Comparison of ENCODE assay signal across 23 cellular contexts in the genomic region with DNA sequence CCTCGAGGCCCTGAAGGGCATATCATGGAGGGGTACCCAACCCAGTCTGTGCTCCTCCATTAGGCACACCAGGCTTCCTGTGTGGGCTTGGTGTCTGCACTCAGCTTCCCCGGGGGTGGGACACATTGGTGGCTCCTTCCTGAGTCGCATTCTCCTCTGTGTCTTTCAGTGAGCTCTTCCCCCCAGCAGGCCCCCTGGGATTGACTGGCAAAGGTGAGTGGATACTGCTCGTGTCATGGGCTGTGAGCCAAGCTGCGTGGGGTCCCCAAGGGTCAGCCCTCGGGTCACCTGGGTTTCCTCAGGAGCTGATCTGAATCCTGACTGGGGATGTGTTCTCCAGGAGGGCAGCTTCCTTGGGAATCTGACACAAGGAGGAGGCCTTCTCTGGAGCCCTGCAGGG.
DNase-seq lines count a peak whose midpoint lies in the region; ATAC-seq and TF ChIP-seq lines count a peak whose summit lies in the region.
"Had no signal": no experiment of that assay in that cellular context is flagged by ENCODE, and none has a peak within 500 bp of the region (broad histone marks: within the 10 kb centered on the region; RNA-seq: fewer than 3 reads in every experiment).

No MANE protein-coding gene starts in this region.

- ATAC-seq in heart right ventricle (no peak), upper lobe of right lung (no peak)
- ATAC-seq: GM23338, PC-3 had no signal

- H3K4me1 ChIP-seq in heart right ventricle, result no peaks in the 10 kb centered on the region
- H3K4me1 ChIP-seq in osteoblast (ENCODE audit: insufficient read depth, low read length), result no peaks in the 10 kb centered on the region
- H3K4me1 ChIP-seq in upper lobe of right lung, result no peaks in the 10 kb centered on the region

- H3K9me3 ChIP-seq in heart right ventricle (peaks cover 0 to 95% (median 0%) of the 10 kb centered on the region in 11 donors), osteoblast (ENCODE audit: low read depth, low read length) (no peaks in the 10 kb centered on the region), upper lobe of right lung (no peaks in the 10 kb centered on the region)
- H3K9me3 ChIP-seq: MG63 had no signal

- no peaks in the 10 kb centered on the region for H3K4me1 Mint-ChIP-seq in chondrocyte (ENCODE audit: low read depth)
- H3K4me1 Mint-ChIP-seq: CD4-positive, CD25-positive, alpha-beta regulatory T cell; GM23338; H9 had no signal

- no peak overlapping the region for H3K4me3 ChIP-seq in heart right ventricle
- no peak overlapping the region for H3K4me3 ChIP-seq in osteoblast (ENCODE audit: insufficient read depth, low read length)
- no peak overlapping the region for H3K4me3 ChIP-seq in upper lobe of right lung
- H3K4me3 ChIP-seq: GM23338, MG63 had no signal

- no peaks in the 10 kb centered on the region for H3K27me3 ChIP-seq in heart right ventricle
- no peaks in the 10 kb centered on the region for H3K27me3 ChIP-seq in osteoblast (ENCODE audit: insufficient read depth, low read length)
- H3K27me3 ChIP-seq in upper lobe of right lung, result no peaks in the 10 kb centered on the region
- H3K27me3 ChIP-seq: MG63 had no signal

- no peak overlapping the region for H3K27ac ChIP-seq in heart right ventricle
- no peak overlapping the region for H3K27ac ChIP-seq in osteoblast (ENCODE audit: low read depth, low read length)
- H3K27ac ChIP-seq in upper lobe of right lung, result no peak overlapping the region

- no peaks in the 10 kb centered on the region for H3K36me3 ChIP-seq in heart right ventricle
- H3K36me3 ChIP-seq in osteoblast (ENCODE audit: insufficient read depth, low read length), result no peaks in the 10 kb centered on the region
- H3K36me3 ChIP-seq in upper lobe of right lung, result no peaks in the 10 kb centered on the region
- H3K36me3 ChIP-seq: MG63 had no signal

- no peaks in the 10 kb centered on the region for H3K27me3 Mint-ChIP-seq in chondrocyte (ENCODE audit: low read depth)
- H3K27me3 Mint-ChIP-seq: CD4-positive, CD25-positive, alpha-beta regulatory T cell had no signal

- no peaks in the 10 kb centered on the region for H3K36me3 Mint-ChIP-seq in chondrocyte (ENCODE audit: low read depth)
- H3K36me3 Mint-ChIP-seq: CD4-positive, CD25-positive, alpha-beta regulatory T cell had no signal

- DNase-seq in cardiac septum (ENCODE audit: low spot score) (peak; percentile 24), heart right ventricle (no peak), chondrocyte (ENCODE audit: low spot score) (peak; percentile 79), osteoblast (ENCODE audit: insufficient read length, low spot score, missing footprints) (peak; percentile 79), upper lobe of right lung (peak; percentile 46), GM20000 (ENCODE audit: low spot score) (no peak), SW480 (ENCODE audit: low spot score) (no peak)
- DNase-seq: CD4-positive, CD25-positive, alpha-beta regulatory T cell; COR-L47; DMS53; H9; IMR-90; KG1; MG63; NCI-H1105 treated with DMSO at 0.1 percent for 48 hours; NCI-H2029; NCI-H446; NCI-H526; NCI-H82; NK-92 treated with Interleukin-12 subunit alpha and Interleukin-12 subunit beta, amount 100 ng/mL, for 24 hours; PC-3; SHP77 had no signal

- H3K4me3 Mint-ChIP-seq in chondrocyte (ENCODE audit: unreplicated experiment), result no peak overlapping the region
- H3K4me3 Mint-ChIP-seq: CD4-positive, CD25-positive, alpha-beta regulatory T cell; GM23338; H9 had no signal

- H3K9me3 Mint-ChIP-seq in chondrocyte (ENCODE audit: low read depth), result peaks cover 30% of the 10 kb centered on the region

- no peak overlapping the region for H3K4me2 ChIP-seq in osteoblast (ENCODE audit: insufficient read depth, low read length)
- H3K4me2 ChIP-seq: GM23338 had no signal

- intact Hi-C loops in cardiac septum (cut with DNase I), result no loop called here
- intact Hi-C loops in heart right ventricle (cut with DNase I), result no loop called here
- intact Hi-C loops in upper lobe of right lung (cut with DNase I), result no loop called here

- 75 to 91% methylated on average over 6 of the region's 6 CpGs for WGBS in heart right ventricle, 2 donors

- no peaks in the 10 kb centered on the region for H4K20me1 ChIP-seq in osteoblast (ENCODE audit: insufficient read depth, low read length)

- no peak overlapping the region for H3K27ac Mint-ChIP-seq in chondrocyte (ENCODE audit: unreplicated experiment)
- H3K27ac Mint-ChIP-seq: CD4-positive, CD25-positive, alpha-beta regulatory T cell; GM23338; H9 had no signal

- H3K79me2 ChIP-seq in osteoblast (ENCODE audit: insufficient read depth, low read length), result no peaks in the 10 kb centered on the region

- no peak overlapping the region for H2AFZ ChIP-seq in osteoblast (ENCODE audit: low read length)
- H2AFZ ChIP-seq: GM23338 had no signal

- TF ChIP-seq CTCF in heart right ventricle (IDR thresholded peaks at IDR 0.05) (no peak), chondrocyte (IDR thresholded peaks at IDR 0.05) (no peak), osteoblast (IDR thresholded peaks at IDR 0.05; ENCODE audit: extremely low read depth, low read depth, low read length) (no peak), upper lobe of right lung (IDR thresholded peaks at IDR 0.05) (no peak), GM20000 (IDR thresholded peaks at IDR 0.05; ENCODE audit: extremely low read depth, missing control alignments) (no peak)

Comparison
In these comparisons a context has a peak if more than half of its experiments do, and no peak if none do; other contexts are left out.
1. DNase-seq: peak in cardiac septum (single experiment), chondrocyte (single experiment), osteoblast (single experiment) and upper lobe of right lung (single experiment); none in heart right ventricle (0 of 2), GM20000 (single experiment) and SW480 (single experiment).